21 cellular contexts compared by ENCODE assay signal in genomic region chr9:71820516-71820915, GRCh38.
"Had no signal": no experiment of that assay in that cellular context is flagged by ENCODE, and none has a peak within 500 bp of the region (broad histone marks: within the 10 kb centered on the region; RNA-seq: fewer than 3 reads in every experiment).

No MANE protein-coding gene starts in this region.

- H3K4me2 ChIP-seq: hepatocyte had no signal

- H3K9me3 ChIP-seq: gastroesophageal sphincter, spleen, uterus had no signal

- ATAC-seq: activated CD4-positive, CD25-positive, alpha-beta regulatory T cell treated with anti-CD3 and anti-CD28 coated beads, Interleukin-2, amount 50 U/mL, for 24 hours; effector memory CD8-positive, alpha-beta T cell; gastroesophageal sphincter; left cardiac atrium; left ventricle myocardium superior; right cardiac atrium had no signal

- H3K27me3 ChIP-seq: gastroesophageal sphincter, hepatocyte, spleen, uterus had no signal

- H3K4me3 ChIP-seq: gastroesophageal sphincter, hepatocyte, spleen, uterus had no signal

- H3K79me2 ChIP-seq: hepatocyte had no signal

- DNase-seq: activated CD4-positive, alpha-beta memory T cell treated with anti-CD3 and anti-CD28 coated beads for 36 hours; activated CD4-positive, alpha-beta T cell treated with anti-CD3 and anti-CD28 coated beads, Interleukin-2, amount 10 ng/mL, durations not matched to agents 24 days and 14 days; activated CD8-positive, alpha-beta memory T cell treated with anti-CD3 and anti-CD28 coated beads, Interleukin-2, amount 50 U/mL, for 4 hours; activated gamma-delta T cell treated with Interleukin-2 at 50 U/mL for 16 hours; activated naive CD4-positive, alpha-beta T cell treated with anti-CD3 and anti-CD28 coated beads, Interleukin-2, amount 50 U/mL, for 16 hours; activated T-cell treated with anti-CD3 and anti-CD28 coated beads, Interleukin-2, amount 50 U/mL, for 1 hour; cortex of kidney; effector memory CD8-positive, alpha-beta T cell; erythroblast; islet precursor cell; left cardiac atrium; left ventricle myocardium superior; posterior cingulate gyrus; right cardiac atrium; spleen; T-helper 9 cell; uterus had no signal

- H3K36me3 ChIP-seq: gastroesophageal sphincter, spleen, uterus had no signal

- H2AFZ ChIP-seq: hepatocyte had no signal

- H3K27ac ChIP-seq: gastroesophageal sphincter, hepatocyte, spleen, uterus, VCaP had no signal

- H3K4me1 ChIP-seq: gastroesophageal sphincter, uterus had no signal
